8 cellular contexts compared by ENCODE assay signal in genomic region chr19:57240311-57241090, GRCh38. TPM values are rescaled to one million over a fixed set of nuclear protein-coding genes. Genes with fewer than 3 reads are reported as not detected.
A peak's percentile ranks its signal among the peaks of the same experiment; 100 is the strongest.
DNase-seq lines count a peak whose midpoint lies in the region; ATAC-seq and TF ChIP-seq lines count a peak whose summit lies in the region.

Gene ZNF805, plus strand, starts transcription at chr19:57240632. Its CDS starts 260 bp downstream, at chr19:57240892.

- peak within 1 kb of the TSS; percentile 77 to 97 for H3K4me3 ChIP-seq in left lung

- DNase-seq in CD1c-positive myeloid dendritic cell (ENCODE audit: extremely low spot score) = peak; percentile 95
- DNase-seq in NCI-H748 treated with DMSO at 0.1 percent for 48 hours (lab: John Stamatoyannopoulos, UW) = peak; percentile 93
- peak; percentile 95 to 97 for DNase-seq in activated CD4-positive, alpha-beta T cell treated with anti-CD3 and anti-CD28 coated beads, Interleukin-2, amount 50 U/mL, for 4 hours
- peak; percentile 97 for DNase-seq in dermis blood vessel endothelial cell
- peak; percentile 95 for DNase-seq in left lung
- peak; percentile 92 for DNase-seq in stimulated activated CD4-positive, alpha-beta T cell treated with anti-CD3 and anti-CD28 coated beads, Interleukin-2, amount 100 ng/mL, for 4 hours (ENCODE audit: low read depth)

- H3K27me3 ChIP-seq in left lung = no peaks in the 10 kb centered on the region

- intact Hi-C loops in left lung (cut with DNase I) = no loop called here

- ATAC-seq in GM19395 (IDR thresholded peaks at IDR 0.05; ENCODE audit: unreplicated experiment) = peak; percentile 92
- ATAC-seq in HG03565 (IDR thresholded peaks at IDR 0.05; ENCODE audit: unreplicated experiment) = peak; percentile 87
- ATAC-seq in left lung = peak; percentile 99

- H3K27ac ChIP-seq in left lung = peak within 1 kb of the TSS; percentile 85

- peak in 1 of 2 donors; percentile 9 for TF ChIP-seq CTCF in left lung (IDR thresholded peaks at IDR 0.05)

- H3K9me3 ChIP-seq in left lung = no peaks in the 10 kb centered on the region

- peaks cover 0 to 15% of the 10 kb centered on the region in 2 donors for H3K36me3 ChIP-seq in left lung

- H3K4me1 ChIP-seq in left lung = peaks cover 9 to 23% of the 10 kb centered on the region in 2 donors

RNA-seq across cellular contexts. Expression of gene ZNF805, which starts in this region (rescaled TPM):
- total RNA-seq in dermis blood vessel endothelial cell = 26.9 and 39.7 TPM in 2 replicates
- 10 to 100 TPM; 12.0 to 13.8 TPM for total RNA-seq in left lung

Comparison
In these comparisons a context has a peak if more than half of its experiments do, and no peak if none do; other contexts are left out.
1. Peak in every context shown above with its lines: DNase-seq, ATAC-seq, H3K4me3 ChIP-seq and H3K27ac ChIP-seq.